Comparison of ENCODE assay signal across 35 cellular contexts in genomic region chr14:84410344-84410743, GRCh38.
DNase-seq lines count a peak whose midpoint lies in the region; ATAC-seq and TF ChIP-seq lines count a peak whose summit lies in the region.
"Had no signal": no experiment of that assay in that cellular context is flagged by ENCODE, and none has a peak within 500 bp of the region (broad histone marks: within the 10 kb centered on the region; RNA-seq: fewer than 3 reads in every experiment).

No MANE protein-coding gene starts in this region.

- BruUV-seq in MCF 10A (replicated peaks; lab: Mats Ljungman, UMichigan) (no TSS peak), mammary epithelial cell (replicated peaks; lab: Mats Ljungman, UMichigan) (no TSS peak)

- H3K4me1 Mint-ChIP-seq in MCF 10A (ENCODE audit: insufficient read depth, unreplicated experiment) (peaks cover 16% of the 10 kb centered on the region), endodermal cell (peaks cover 12% of the 10 kb centered on the region)
- no peaks in the 10 kb centered on the region for H3K4me1 Mint-ChIP-seq in activated CD4-positive, alpha-beta memory T cell treated with anti-CD3 and anti-CD28 coated beads for 36 hours (ENCODE audit: low read depth)
- H3K4me1 Mint-ChIP-seq: B cell; CD14-positive monocyte; CD4-positive, alpha-beta memory T cell; CD4-positive, CD25-positive, alpha-beta regulatory T cell; CD8-positive, alpha-beta memory T cell had no signal

- H4K20me1 ChIP-seq in mammary epithelial cell (ENCODE audit: insufficient read depth, low read length): no peaks in the 10 kb centered on the region
- H4K20me1 ChIP-seq: BLaER1; BLaER1 treated with 17β-estradiol and CSF1 and Interleukin-3, amounts not matched to agents 10 nM and 100 nM had no signal

- no peak overlapping the region for H3K4me2 ChIP-seq in mammary epithelial cell (ENCODE audit: insufficient read depth, low read depth, low read length)
- H3K4me2 ChIP-seq: A549; BLaER1; BLaER1 treated with 17β-estradiol and CSF1 and Interleukin-3, amounts not matched to agents 10 nM and 100 nM had no signal

- H3K79me2 ChIP-seq in mammary epithelial cell (ENCODE audit: insufficient read depth, low read length): no peaks in the 10 kb centered on the region

- H3K9me3 ChIP-seq in mammary epithelial cell (replicated peaks; ENCODE audit: insufficient read depth, low read length): no peaks in the 10 kb centered on the region
- no peaks in the 10 kb centered on the region for H3K9me3 ChIP-seq in body of pancreas
- peaks cover 27% of the 10 kb centered on the region for H3K9me3 ChIP-seq in endodermal cell (ENCODE audit: control insufficient read depth, low read length)
- H3K9me3 ChIP-seq: A549, BE2C, Caco-2 had no signal

- H3K4me3 Mint-ChIP-seq in MCF 10A (ENCODE audit: unreplicated experiment) (no peak overlapping the region), endodermal cell (no peak overlapping the region)
- no peak overlapping the region for H3K4me3 Mint-ChIP-seq in activated CD4-positive, alpha-beta memory T cell treated with anti-CD3 and anti-CD28 coated beads for 36 hours
- H3K4me3 Mint-ChIP-seq: B cell; CD14-positive monocyte; CD4-positive, alpha-beta memory T cell; CD4-positive, alpha-beta T cell; CD4-positive, CD25-positive, alpha-beta regulatory T cell; CD8-positive, alpha-beta memory T cell; CD8-positive, alpha-beta T cell had no signal

- dilution Hi-C loops in mammary epithelial cell (cut with HindIII; ENCODE audit: low sequenced_read_pairs): no loop called here

- H3K4me1 ChIP-seq in mammary epithelial cell (ENCODE audit: insufficient read depth, low read length): no peaks in the 10 kb centered on the region
- no peaks in the 10 kb centered on the region for H3K4me1 ChIP-seq in body of pancreas
- H3K4me1 ChIP-seq in endodermal cell (ENCODE audit: control insufficient read depth, insufficient read depth, low read length): no peaks in the 10 kb centered on the region
- H3K4me1 ChIP-seq: A549; BE2C; BLaER1; BLaER1 treated with 17β-estradiol and CSF1 and Interleukin-3, amounts not matched to agents 10 nM and 100 nM had no signal

- intact Hi-C loops in MCF 10A (cut with micrococcal nuclease) (no loop called here), mammary epithelial cell (cut with micrococcal nuclease) (no loop called here), body of pancreas (cut with DNase I) (no loop called here)
- intact Hi-C loops in activated CD4-positive, alpha-beta memory T cell treated with anti-CD3 and anti-CD28 coated beads for 36 hours (cut with micrococcal nuclease): no loop called here

- H3K27ac ChIP-seq in mammary epithelial cell (ENCODE audit: insufficient read depth, low read depth, low read length) (no peak overlapping the region), body of pancreas (no peak overlapping the region), endodermal cell (ENCODE audit: low read depth, low read length) (no peak overlapping the region)
- H3K27ac ChIP-seq: 22Rv1; A549; BLaER1; BLaER1 treated with 17β-estradiol and CSF1 and Interleukin-3, amounts not matched to agents 10 nM and 100 nM; C4-2B had no signal

- no peak for TF ChIP-seq CTCF in MCF 10A (IDR thresholded peaks at IDR 0.05; ENCODE audit: unreplicated experiment)
- no peak for TF ChIP-seq CTCF in mammary epithelial cell (conservative IDR thresholded peaks at IDR 0.05 in 1 of 2, IDR thresholded peaks at IDR 0.05 in 1 of 2; ENCODE audit: extremely low read depth in 1 of 2, insufficient read depth in 1 of 2, low read depth in 1 of 2, low read length in 2 of 2)
- no peak for TF ChIP-seq CTCF in body of pancreas (IDR thresholded peaks at IDR 0.05)
- TF ChIP-seq CTCF in endodermal cell (conservative IDR thresholded peaks at IDR 0.05): no peak

- H2AFZ ChIP-seq in mammary epithelial cell (ENCODE audit: low read depth, low read length): no peak overlapping the region

- H3K4me3 ChIP-seq in mammary epithelial cell (replicated peaks in 1 of 3; ENCODE audit: insufficient read depth in 1 of 3, low read depth in 2 of 3, low read length in 3 of 3): no peak overlapping the region
- no peak overlapping the region for H3K4me3 ChIP-seq in Jurkat, Clone E6-1 (ENCODE audit: low read length)
- H3K4me3 ChIP-seq in body of pancreas: no peak overlapping the region
- H3K4me3 ChIP-seq in endodermal cell (ENCODE audit: low read length): peak overlapping the region; percentile 15
- H3K4me3 ChIP-seq: A549; BLaER1; BLaER1 treated with 17β-estradiol and CSF1 and Interleukin-3, amounts not matched to agents 10 nM and 100 nM had no signal

- CTCF ChIA-PET in MCF 10A (lab: Yijun Ruan, JAX) (interaction anchor here (0.6 to 0.8 kb wide), 2 partner anchors 49 to 496 kb away, joined by 3 to 4 read pairs; no protein-coding TSS in a partner anchor), mammary epithelial cell (lab: Charles Lee; ENCODE audit: low non-redundant PET) (no interaction called here)
- CTCF ChIA-PET in activated CD4-positive, alpha-beta memory T cell treated with anti-CD3 and anti-CD28 coated beads for 36 hours (lab: Charles Lee): no interaction called here

- H3K9ac ChIP-seq in mammary epithelial cell (ENCODE audit: insufficient read depth, low read length) (no peak overlapping the region), endodermal cell (ENCODE audit: extremely low read depth, low read length, poor library complexity, severe bottlenecking) (no peak overlapping the region)
- H3K9ac ChIP-seq: BLaER1; BLaER1 treated with 17β-estradiol and CSF1 and Interleukin-3, amounts not matched to agents 10 nM and 100 nM had no signal

- DNase-seq in MCF 10A (ENCODE audit: unreplicated experiment): no peak
- DNase-seq in mammary epithelial cell: no peak
- peak; percentile 3 for DNase-seq in Jurkat, Clone E6-1 (ENCODE audit: low read depth, low spot score)
- no peak for DNase-seq in body of pancreas
- DNase-seq in endodermal cell: no peak
- DNase-seq in NCI-H1694 (lab: John Stamatoyannopoulos, UW): no peak
- DNase-seq in activated CD4-positive, alpha-beta memory T cell treated with anti-CD3 and anti-CD28 coated beads for 36 hours: no peak
- DNase-seq: 8988T; ACHN; AML-193; BE2C; C1 segment of cervical spinal cord; Calu3; CD4-positive, alpha-beta memory T cell; CD4-positive, alpha-beta T cell; CD4-positive, CD25-positive, alpha-beta regulatory T cell; CD8-positive, alpha-beta memory T cell; CD8-positive, alpha-beta T cell; COR-L47; DMS 273 treated with DMSO at 0.1 percent for 48 hours; DMS153; DMS53; DMS79; DMS79 treated with DMSO at 0.1 percent for 48 hours; DND-41; EL had no signal

- H3K27me3 Mint-ChIP-seq in MCF 10A (ENCODE audit: insufficient read depth, unreplicated experiment) (no peaks in the 10 kb centered on the region), endodermal cell (ENCODE audit: insufficient read depth) (no peaks in the 10 kb centered on the region)
- no peaks in the 10 kb centered on the region for H3K27me3 Mint-ChIP-seq in activated CD4-positive, alpha-beta memory T cell treated with anti-CD3 and anti-CD28 coated beads for 36 hours
- H3K27me3 Mint-ChIP-seq: B cell; CD4-positive, alpha-beta memory T cell; CD4-positive, alpha-beta T cell; CD4-positive, CD25-positive, alpha-beta regulatory T cell; CD8-positive, alpha-beta memory T cell had no signal

- peaks cover 17% of the 10 kb centered on the region for H3K9me3 Mint-ChIP-seq in MCF 10A (ENCODE audit: unreplicated experiment)
- peaks cover 22% of the 10 kb centered on the region for H3K9me3 Mint-ChIP-seq in endodermal cell
- peaks cover 27% of the 10 kb centered on the region for H3K9me3 Mint-ChIP-seq in activated CD4-positive, alpha-beta memory T cell treated with anti-CD3 and anti-CD28 coated beads for 36 hours

- ATAC-seq in body of pancreas (peak; percentile 47), HG02588 (IDR thresholded peaks at IDR 0.05; ENCODE audit: unreplicated experiment) (no peak)
- ATAC-seq: A549; CD8-positive, alpha-beta T cell had no signal

- POLR2A ChIA-PET in MCF 10A (lab: Yijun Ruan, JAX): interaction anchor here (0.9 kb wide), 1 partner anchor 17 kb away, joined by 3 read pairs; no protein-coding TSS in a partner anchor
- POLR2A ChIA-PET in activated CD4-positive, alpha-beta memory T cell treated with anti-CD3 and anti-CD28 coated beads for 36 hours (lab: Charles Lee): no interaction called here

- H3K36me3 ChIP-seq in mammary epithelial cell (ENCODE audit: insufficient read depth, low read length): no peaks in the 10 kb centered on the region
- no peaks in the 10 kb centered on the region for H3K36me3 ChIP-seq in body of pancreas (replicated peaks in 1 of 2; ENCODE audit: insufficient read depth in 1 of 2, low read depth in 2 of 2)
- no peaks in the 10 kb centered on the region for H3K36me3 ChIP-seq in endodermal cell (ENCODE audit: control insufficient read depth, insufficient read depth, low read length)
- H3K36me3 ChIP-seq: BE2C; BLaER1; BLaER1 treated with 17β-estradiol and CSF1 and Interleukin-3, amounts not matched to agents 10 nM and 100 nM had no signal

- WGBS in mammary epithelial cell (ENCODE audit: low coverage, missing lambda C conversion rate): 64% methylated on average over 3 of the region's 3 CpGs
- WGBS in body of pancreas, 2 donors: 37 to 43% methylated on average over 3 of the region's 3 CpGs
- 73 to 86% methylated on average over 2 to 3 of the region's 3 CpGs for WGBS in endodermal cell (ENCODE audit: insufficient coverage in 1 of 2, insufficient read length in 1 of 2), 2 experiments

- no peaks in the 10 kb centered on the region for H3K36me3 Mint-ChIP-seq in MCF 10A (ENCODE audit: insufficient read depth, unreplicated experiment)
- H3K36me3 Mint-ChIP-seq in endodermal cell (ENCODE audit: low read depth): peaks cover 2% of the 10 kb centered on the region
- H3K36me3 Mint-ChIP-seq in activated CD4-positive, alpha-beta memory T cell treated with anti-CD3 and anti-CD28 coated beads for 36 hours: no peaks in the 10 kb centered on the region
- H3K36me3 Mint-ChIP-seq: CD14-positive monocyte; CD4-positive, alpha-beta memory T cell; CD4-positive, CD25-positive, alpha-beta regulatory T cell; CD8-positive, alpha-beta memory T cell; CD8-positive, alpha-beta T cell had no signal

- no peaks in the 10 kb centered on the region for H3K27me3 ChIP-seq in mammary epithelial cell (ENCODE audit: insufficient read depth, low read length)
- no peaks in the 10 kb centered on the region for H3K27me3 ChIP-seq in body of pancreas
- H3K27me3 ChIP-seq in endodermal cell (ENCODE audit: control insufficient read depth, insufficient read depth, low read length, poor library complexity, severe bottlenecking): no peaks in the 10 kb centered on the region
- H3K27me3 ChIP-seq: BE2C; BLaER1; BLaER1 treated with 17β-estradiol and CSF1 and Interleukin-3, amounts not matched to agents 10 nM and 100 nM had no signal

- no peak for TF ChIP-seq POLR2A in body of pancreas (IDR thresholded peaks at IDR 0.05)

- H3K27ac Mint-ChIP-seq in MCF 10A (ENCODE audit: low read depth, unreplicated experiment): peak overlapping the region; percentile 5
- H3K27ac Mint-ChIP-seq in endodermal cell: no peak overlapping the region
- H3K27ac Mint-ChIP-seq in activated CD4-positive, alpha-beta memory T cell treated with anti-CD3 and anti-CD28 coated beads for 36 hours: no peak overlapping the region
- H3K27ac Mint-ChIP-seq: B cell; CD14-positive monocyte; CD4-positive, alpha-beta memory T cell; CD4-positive, alpha-beta T cell; CD4-positive, CD25-positive, alpha-beta regulatory T cell; CD8-positive, alpha-beta memory T cell; CD8-positive, alpha-beta T cell had no signal

- in situ Hi-C loops in mammary epithelial cell (cut with MboI; ENCODE audit: low sequenced_read_pairs in 2 of 2): no loop called here
